Comparison of ENCODE assay signal across 7 cellular contexts in the genomic region with DNA sequence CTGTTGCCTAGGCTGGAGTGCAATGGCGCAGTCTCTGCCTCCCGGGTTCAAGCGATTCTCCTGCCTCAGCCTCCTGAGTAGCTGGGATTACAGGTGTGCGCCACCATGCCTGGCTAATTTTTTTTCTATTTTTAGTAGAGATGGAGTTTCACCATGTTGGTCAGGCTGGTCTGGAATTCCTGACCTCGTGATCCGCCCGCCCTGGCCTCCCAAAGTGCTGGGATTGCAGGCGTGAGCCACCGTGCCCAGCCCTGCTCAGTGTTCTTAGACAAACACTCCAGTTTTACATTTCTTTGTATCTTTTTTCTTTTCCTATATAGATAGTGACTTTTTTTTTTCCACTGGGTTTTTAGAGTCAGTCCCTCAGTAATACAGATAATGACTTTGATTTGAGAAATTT. TPM values are rescaled to one million over a fixed set of nuclear protein-coding genes. Genes with fewer than 3 reads are reported as not detected.
DNase-seq lines count a peak whose midpoint lies in the region; ATAC-seq and TF ChIP-seq lines count a peak whose summit lies in the region.
"Not testable (repeated sequence)": the region's sequence is repeated elsewhere in the genome, so short reads cannot be mapped to it uniquely, and the experiment has no call there.

No MANE protein-coding gene starts in this region.

- 93 to 95% methylated on average over 7 to 9 of the region's 9 CpGs for WGBS in endodermal cell (ENCODE audit: insufficient coverage in 1 of 2, insufficient read length in 1 of 2), 2 experiments

- not testable (repeated sequence) for H3K27me3 ChIP-seq in CD4-positive, CD25-positive, alpha-beta regulatory T cell (ENCODE audit: control insufficient read depth, insufficient read depth, low read length); GM23338 (ENCODE audit: insufficient read depth); endodermal cell (ENCODE audit: control insufficient read depth, insufficient read depth, low read length, poor library complexity, severe bottlenecking)

- H3F3A ChIP-seq in GM23338 (replicated peaks; ENCODE audit: low read depth): not testable (repeated sequence)

- not testable (repeated sequence) for H3K9ac ChIP-seq in endodermal cell (ENCODE audit: extremely low read depth, low read length, poor library complexity, severe bottlenecking)

- not testable (repeated sequence) for H3K27ac ChIP-seq in CD4-positive, CD25-positive, alpha-beta regulatory T cell (ENCODE audit: insufficient read depth, low read length, poor library complexity, severe bottlenecking); endodermal cell (ENCODE audit: low read depth, low read length)
- H3K27ac ChIP-seq in GM23338 (ENCODE audit: low read depth) (peak overlapping the region; percentile 17), RWPE1 (0 out of 2 replicates have a peak overlapping the region, but pooled peaks have one; percentile 28)

- not testable (repeated sequence) for TF ChIP-seq CTCF in GM23338 (conservative IDR thresholded peaks at IDR 0.05; ENCODE audit: low read depth in 2 of 2); RWPE1 (conservative IDR thresholded peaks at IDR 0.05; ENCODE audit: low read depth); endodermal cell (conservative IDR thresholded peaks at IDR 0.05); mesothelial cell of epicardium (IDR thresholded peaks at IDR 0.05; ENCODE audit: unreplicated experiment); progenitor cell of endocrine pancreas (IDR thresholded peaks at IDR 0.05; ENCODE audit: unreplicated experiment)

- H3K4me2 ChIP-seq in GM23338: not testable (repeated sequence)

- not testable (repeated sequence) for H3K4me3 ChIP-seq in CD4-positive, CD25-positive, alpha-beta regulatory T cell (ENCODE audit: low read depth, low read length); GM23338; endodermal cell (ENCODE audit: low read length)

- not testable (repeated sequence) for H2AFZ ChIP-seq in GM23338

- CTCF ChIA-PET in RWPE1 (lab: Yijun Ruan, JAX): not testable (repeated sequence)

- H3K4me1 Mint-ChIP-seq in CD4-positive, CD25-positive, alpha-beta regulatory T cell: peaks cover 43 to 89% (median 66%) of the 10 kb centered on the region in 4 donors
- H3K4me1 Mint-ChIP-seq in GM23338 (peaks cover 18% of the 10 kb centered on the region; the same call in 2 of the 3 replicates), mesothelial cell of epicardium (peaks cover 21% of the 10 kb centered on the region), progenitor cell of endocrine pancreas (ENCODE audit: low read depth) (peaks cover 25% of the 10 kb centered on the region)
- not testable (repeated sequence) for H3K4me1 Mint-ChIP-seq in endodermal cell

- not testable (repeated sequence) for H3K36me3 ChIP-seq in CD4-positive, CD25-positive, alpha-beta regulatory T cell (ENCODE audit: control insufficient read depth, insufficient read depth, low read length); GM23338 (ENCODE audit: insufficient read depth)
- peaks cover 12% of the 10 kb centered on the region for H3K36me3 ChIP-seq in endodermal cell (ENCODE audit: control insufficient read depth, insufficient read depth, low read length)

- POLR2A ChIA-PET in RWPE1 (lab: Yijun Ruan, JAX; ENCODE audit: low non-redundant PET): interaction anchor here (0.6 kb wide), 1 partner anchor 11 kb away, joined by 4 read pairs; no protein-coding TSS in a partner anchor

- peaks cover 100% of the 10 kb centered on the region for H3K79me2 ChIP-seq in GM23338 (replicated peaks; ENCODE audit: insufficient read depth)

- peaks cover 11% of the 10 kb centered on the region for H3K36me3 Mint-ChIP-seq in CD4-positive, CD25-positive, alpha-beta regulatory T cell
- peaks cover 21% of the 10 kb centered on the region for H3K36me3 Mint-ChIP-seq in GM23338 (ENCODE audit: low read depth)
- peaks cover 1 to 16% of the 10 kb centered on the region in 2 donors for H3K36me3 Mint-ChIP-seq in activated naive CD4-positive, alpha-beta T cell treated with anti-CD3 and anti-CD28 coated beads, Interleukin-2, amount 50 U/mL, for 72 hours
- H3K36me3 Mint-ChIP-seq in endodermal cell (ENCODE audit: low read depth): peaks cover 24% of the 10 kb centered on the region
- not testable (repeated sequence) for H3K36me3 Mint-ChIP-seq in mesothelial cell of epicardium; progenitor cell of endocrine pancreas (ENCODE audit: insufficient read depth)

- peak overlapping the region in 2 of 3 donors; percentile 11 to 70 for H3K27ac Mint-ChIP-seq in CD4-positive, CD25-positive, alpha-beta regulatory T cell
- peak overlapping the region; percentile 34; the same call in 1 of the 2 replicates for H3K27ac Mint-ChIP-seq in GM23338
- H3K27ac Mint-ChIP-seq in activated naive CD4-positive, alpha-beta T cell treated with anti-CD3 and anti-CD28 coated beads, Interleukin-2, amount 50 U/mL, for 72 hours: peak overlapping the region; percentile 53 to 61
- H3K27ac Mint-ChIP-seq in endodermal cell: peak overlapping the region; percentile 52
- H3K27ac Mint-ChIP-seq in mesothelial cell of epicardium: peak overlapping the region; percentile 18
- peak overlapping the region; percentile 70 for H3K27ac Mint-ChIP-seq in progenitor cell of endocrine pancreas

- H4K20me1 ChIP-seq in GM23338 (replicated peaks; ENCODE audit: insufficient read depth): peaks cover 30% of the 10 kb centered on the region

- DNase-seq in CD4-positive, CD25-positive, alpha-beta regulatory T cell; GM23338 (ENCODE audit: low spot score); RWPE1 (ENCODE audit: low spot score); activated naive CD4-positive, alpha-beta T cell treated with anti-CD3 and anti-CD28 coated beads, Interleukin-2, amount 50 U/mL, for 72 hours (ENCODE audit: low spot score in 2 of 2); endodermal cell; mesothelial cell of epicardium (ENCODE audit: low spot score in 2 of 2, unreplicated experiment in 2 of 2); progenitor cell of endocrine pancreas (ENCODE audit: low spot score, unreplicated experiment): not testable (repeated sequence)

- not testable (repeated sequence) for H3K9me3 ChIP-seq in CD4-positive, CD25-positive, alpha-beta regulatory T cell (ENCODE audit: control insufficient read depth in 2 of 2, low read length in 2 of 2)
- H3K9me3 ChIP-seq in endodermal cell (ENCODE audit: control insufficient read depth, low read length): peaks cover 11% of the 10 kb centered on the region

- not testable (repeated sequence) for H3K27me3 Mint-ChIP-seq in CD4-positive, CD25-positive, alpha-beta regulatory T cell; GM23338 (ENCODE audit: insufficient read depth, low read depth, poor library complexity); endodermal cell (ENCODE audit: insufficient read depth); mesothelial cell of epicardium (ENCODE audit: low read depth); progenitor cell of endocrine pancreas

- H3K4me3 Mint-ChIP-seq in CD4-positive, CD25-positive, alpha-beta regulatory T cell: peak overlapping the region; percentile 4 to 83 (median 32)
- not testable (repeated sequence) for H3K4me3 Mint-ChIP-seq in GM23338; endodermal cell; mesothelial cell of epicardium; progenitor cell of endocrine pancreas (ENCODE audit: low read depth)

- ATAC-seq in CD4-positive, CD25-positive, alpha-beta regulatory T cell (ENCODE audit: low read depth in 2 of 2); GM23338; activated naive CD4-positive, alpha-beta T cell treated with anti-CD3 and anti-CD28 coated beads, Interleukin-2, amount 50 U/mL, for 72 hours: not testable (repeated sequence)

- not testable (repeated sequence) for H3K9me2 ChIP-seq in GM23338 (ENCODE audit: insufficient read depth)

- not testable (repeated sequence) for H3K9me3 Mint-ChIP-seq in CD4-positive, CD25-positive, alpha-beta regulatory T cell; GM23338; activated naive CD4-positive, alpha-beta T cell treated with anti-CD3 and anti-CD28 coated beads, Interleukin-2, amount 50 U/mL, for 72 hours; endodermal cell; mesothelial cell of epicardium; progenitor cell of endocrine pancreas (ENCODE audit: low read depth)

- peaks cover 41% of the 10 kb centered on the region for H3K4me1 ChIP-seq in CD4-positive, CD25-positive, alpha-beta regulatory T cell (ENCODE audit: control insufficient read depth, insufficient read depth, low read length, poor library complexity, severe bottlenecking)
- H3K4me1 ChIP-seq in GM23338 (ENCODE audit: insufficient read depth); endodermal cell (ENCODE audit: control insufficient read depth, insufficient read depth, low read length): not testable (repeated sequence)

RNA-seq across cellular contexts. Expression of gene BIRC6, which starts 7.5 kb away (rescaled TPM):
- total RNA-seq in CD4-positive, CD25-positive, alpha-beta regulatory T cell: 176 TPM
- 10 to 100 TPM; 18.9 to 29.1 (median 23.5) TPM for polyA plus RNA-seq in CD4-positive, CD25-positive, alpha-beta regulatory T cell
- 87.1 and 131 TPM in 2 replicates for total RNA-seq in GM23338 (2014; rRNA removed; shearing (Covaris generic))
- 85.8 and 89.6 TPM in 2 replicates for polyA plus RNA-seq in GM23338 (2016; fragmentation: Nextera tagmentation; extraction: Ambion mirVana)
- total RNA-seq in activated naive CD4-positive, alpha-beta T cell treated with anti-CD3 and anti-CD28 coated beads, Interleukin-2, amount 50 U/mL, for 72 hours: 100 to 1,000 TPM in 1 of 2 donors, 10 to 100 TPM in 1; 95.9 to 108 TPM
- total RNA-seq in endodermal cell: 100 to 1,000 TPM in 1 of 2 donors, 10 to 100 TPM in 1; 84.6 to 111 TPM
- 24.3 TPM for polyA plus RNA-seq in endodermal cell (2013, experiment 1 of 2)
- 26.5 TPM for polyA plus RNA-seq in endodermal cell (2013, experiment 2 of 2)
- total RNA-seq in mesothelial cell of epicardium: 101 to 112 TPM (median 110 TPM) in 3 replicates
- 98.0 and 98.6 TPM in 2 replicates for total RNA-seq in progenitor cell of endocrine pancreas

Comparison
In these comparisons a context has a peak if more than half of its experiments do, and no peak if none do; other contexts are left out.
1. H3K27ac Mint-ChIP-seq: peak in every context shown above with its lines; median percentile 70 in progenitor cell of endocrine pancreas; 57 in activated naive CD4-positive, alpha-beta T cell treated with anti-CD3 and anti-CD28 coated beads, Interleukin-2, amount 50 U/mL, for 72 hours; 52 in endodermal cell; 40 in CD4-positive, CD25-positive, alpha-beta regulatory T cell; 34 in GM23338; 18 in mesothelial cell of epicardium.